9 cellular contexts compared by ENCODE assay signal in genomic region chr22:23219317-23219716, GRCh38. TPM values are rescaled to one million over a fixed set of nuclear protein-coding genes. Genes with fewer than 3 reads are reported as not detected.
DNase-seq lines count a peak whose midpoint lies in the region; TF ChIP-seq lines count a peak whose summit lies in the region.
"Had no signal": no experiment of that assay in that cellular context is flagged by ENCODE, and none has a peak within 500 bp of the region (broad histone marks: within the 10 kb centered on the region; RNA-seq: fewer than 3 reads in every experiment).

No MANE protein-coding gene starts in this region.

- H3K36me3 Mint-ChIP-seq in progenitor cell of endocrine pancreas (ENCODE audit: insufficient read depth) = peaks cover 1% of the 10 kb centered on the region

- no peaks in the 10 kb centered on the region for H3K9me3 ChIP-seq in PC-9 (ENCODE audit: insufficient read depth, low read depth)
- no peaks in the 10 kb centered on the region for H3K9me3 ChIP-seq in esophagus muscularis mucosa

- no peaks in the 10 kb centered on the region for H3K9me3 Mint-ChIP-seq in progenitor cell of endocrine pancreas (ENCODE audit: low read depth)

- H3K4me3 Mint-ChIP-seq in progenitor cell of endocrine pancreas (ENCODE audit: low read depth) = no peak overlapping the region

- intact Hi-C loops in PC-9 (cut with micrococcal nuclease; ENCODE audit: unreplicated experiment) (loop anchor here (2.0 kb wide), 1 partner anchor 37 kb away; no protein-coding TSS in a partner anchor), esophagus muscularis mucosa (cut with DNase I) (no loop called here)

- no peaks in the 10 kb centered on the region for H3K9me2 ChIP-seq in PC-9 (ENCODE audit: insufficient read depth)

- DNase-seq in DMS53 (lab: John Stamatoyannopoulos, UW) (peak; percentile 28), DMS53 treated with DMSO at 0.1 percent for 48 hours (lab: John Stamatoyannopoulos, UW; ENCODE audit: unreplicated experiment) (no peak), PC-9 (no peak), esophagus muscularis mucosa (ENCODE audit: extremely low spot score) (no peak), progenitor cell of endocrine pancreas (ENCODE audit: low spot score, unreplicated experiment) (no peak), ACHN (no peak), KBM-7 (no peak), HK-2 (ENCODE audit: unreplicated experiment) (no peak)

- no peak for TF ChIP-seq EP300 in esophagus muscularis mucosa (IDR thresholded peaks at IDR 0.05)

- CTCF ChIA-PET in PC-9 (lab: Charles Lee) = no interaction called here

- H3K4me1 Mint-ChIP-seq in progenitor cell of endocrine pancreas (ENCODE audit: low read depth) = peaks cover 72% of the 10 kb centered on the region

- no TSS peak for BruUV-seq in PC-9 (replicated peaks; lab: Mats Ljungman, UMichigan)

- H3K36me3 ChIP-seq in PC-9 (ENCODE audit: low read depth) (no peaks in the 10 kb centered on the region), esophagus muscularis mucosa (no peaks in the 10 kb centered on the region)

- peaks cover 15% of the 10 kb centered on the region for H4K20me1 ChIP-seq in PC-9 (ENCODE audit: insufficient read depth)

- TF ChIP-seq POLR2A in esophagus muscularis mucosa (IDR thresholded peaks at IDR 0.05; ENCODE audit: low read depth) = no peak

- TF ChIP-seq CTCF in PC-9 (conservative IDR thresholded peaks at IDR 0.05) (no peak), esophagus muscularis mucosa (IDR thresholded peaks at IDR 0.05) (no peak), progenitor cell of endocrine pancreas (IDR thresholded peaks at IDR 0.05; ENCODE audit: unreplicated experiment) (no peak)

- H3K27ac ChIP-seq in PC-9 (no peak overlapping the region), esophagus muscularis mucosa (replicated peaks in 1 of 4) (peak overlapping the region in 3 of 4 donors; percentile 16 to 58 (median 24))
- H3K27ac ChIP-seq: 22Rv1 had no signal

- H3K79me2 ChIP-seq in PC-9 (ENCODE audit: low read depth) = peaks cover 100% of the 10 kb centered on the region

- in situ Hi-C loops in ACHN (cut with HindIII; ENCODE audit: low pct_ligation_motif_present, low pct_unique_long_range_greater_than_20kb, low sequenced_read_pairs) = no loop called here
- in situ Hi-C loops in KBM-7 (cut with MboI; ENCODE audit: low pct_unique_long_range_greater_than_20kb, low sequenced_read_pairs) = no loop called here

- H2AFZ ChIP-seq in PC-9 = no peak overlapping the region

- H3K4me2 ChIP-seq in PC-9 = peak overlapping the region; percentile 58; the same call in 1 of the 2 replicates

- H3K4me3 ChIP-seq in PC-9 (no peak overlapping the region), esophagus muscularis mucosa (no peak overlapping the region)

- peaks cover 15% of the 10 kb centered on the region; the same call in 1 of the 2 replicates for H3F3A ChIP-seq in PC-9 (ENCODE audit: insufficient read depth, low read depth)

- WGBS in esophagus muscularis mucosa = 89% methylated on average over 10 of the region's 10 CpGs

- H3K27ac Mint-ChIP-seq in progenitor cell of endocrine pancreas = peak overlapping the region; percentile 79

- H3K4me1 ChIP-seq in PC-9 (replicated peaks; ENCODE audit: insufficient read depth) = peaks cover 64% of the 10 kb centered on the region
- peaks cover 89 to 99% (median 94%) of the 10 kb centered on the region in 4 donors for H3K4me1 ChIP-seq in esophagus muscularis mucosa

- H3K27me3 Mint-ChIP-seq in progenitor cell of endocrine pancreas = no peaks in the 10 kb centered on the region

- H3K27me3 ChIP-seq in PC-9 (ENCODE audit: insufficient read depth, low read depth) = no peaks in the 10 kb centered on the region
- H3K27me3 ChIP-seq in esophagus muscularis mucosa = no peaks in the 10 kb centered on the region

- POLR2A ChIA-PET in PC-9 (lab: Charles Lee; ENCODE audit: unreplicated experiment) = interaction anchor here (0.6 kb wide), 1 partner anchor 60 kb away, joined by 5 read pairs; no protein-coding TSS in a partner anchor

RNA-seq across cellular contexts. Expression of gene BCR, which starts 39.0 kb away (rescaled TPM):
- total RNA-seq in PC-9 (2021) (47.8 and 54.9 TPM in 2 replicates), esophagus muscularis mucosa (10 to 100 TPM; 35.7 to 58.5 (median 48.0) TPM), progenitor cell of endocrine pancreas (102 and 106 TPM in 2 replicates)
